1 cellular context compared by ENCODE assay signal in the genomic region with DNA sequence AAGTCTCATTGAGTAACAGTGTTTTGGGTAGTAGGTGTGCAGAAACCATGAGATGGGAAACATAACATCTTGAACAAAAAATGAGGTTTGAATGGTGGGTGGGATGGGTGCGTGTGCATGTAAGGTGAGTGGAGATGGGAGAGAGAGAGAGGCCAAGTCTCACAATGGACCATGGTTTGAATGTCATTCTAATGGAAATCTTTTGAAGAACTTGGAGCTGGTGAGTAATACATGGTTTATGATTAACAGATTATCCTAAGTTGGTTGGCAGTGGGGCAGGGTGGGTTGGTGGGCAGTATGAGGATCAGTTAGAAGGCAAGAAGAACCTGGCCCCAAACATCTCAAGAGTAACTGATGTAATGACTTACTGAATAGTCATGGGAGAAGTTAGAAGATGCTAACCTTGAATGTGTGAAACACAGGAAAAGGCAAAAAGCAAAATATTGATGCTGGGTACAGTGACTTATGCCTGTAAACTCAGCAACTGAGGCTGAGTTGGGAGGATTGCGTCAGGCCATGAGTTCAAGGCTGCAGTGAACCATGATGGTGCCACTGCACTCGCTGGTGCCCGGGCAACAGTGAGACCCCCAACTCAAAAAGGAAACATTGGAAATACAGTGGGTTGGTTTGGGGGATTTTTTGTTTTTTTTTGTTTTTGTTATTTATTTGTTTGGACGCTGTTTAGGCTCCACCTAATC.
TF ChIP-seq lines count a peak whose summit lies in the region.

No MANE protein-coding gene starts in this region.

TF ChIP-seq in SK-N-SH, 30 proteins besides CTCF, POLR2A, EP300 and RAD21:
- TF ChIP-seq, protein P1, sequence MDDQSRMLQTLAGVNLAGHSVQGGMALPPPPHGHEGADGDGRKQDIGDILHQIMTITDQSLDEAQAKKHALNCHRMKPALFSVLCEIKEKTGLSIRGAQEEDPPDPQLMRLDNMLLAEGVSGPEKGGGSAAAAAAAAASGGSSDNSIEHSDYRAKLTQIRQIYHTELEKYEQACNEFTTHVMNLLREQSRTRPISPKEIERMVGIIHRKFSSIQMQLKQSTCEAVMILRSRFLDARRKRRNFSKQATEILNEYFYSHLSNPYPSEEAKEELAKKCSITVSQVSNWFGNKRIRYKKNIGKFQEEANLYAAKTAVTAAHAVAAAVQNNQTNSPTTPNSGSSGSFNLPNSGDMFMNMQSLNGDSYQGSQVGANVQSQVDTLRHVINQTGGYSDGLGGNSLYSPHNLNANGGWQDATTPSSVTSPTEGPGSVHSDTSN (IDR thresholded peaks at IDR 0.05), result no peak
- no peak for TF ChIP-seq SIN3A (IDR thresholded peaks at IDR 0.05; ENCODE audit: borderline replicate concordance, low read depth, low read length)
- TF ChIP-seq, protein P2, sequence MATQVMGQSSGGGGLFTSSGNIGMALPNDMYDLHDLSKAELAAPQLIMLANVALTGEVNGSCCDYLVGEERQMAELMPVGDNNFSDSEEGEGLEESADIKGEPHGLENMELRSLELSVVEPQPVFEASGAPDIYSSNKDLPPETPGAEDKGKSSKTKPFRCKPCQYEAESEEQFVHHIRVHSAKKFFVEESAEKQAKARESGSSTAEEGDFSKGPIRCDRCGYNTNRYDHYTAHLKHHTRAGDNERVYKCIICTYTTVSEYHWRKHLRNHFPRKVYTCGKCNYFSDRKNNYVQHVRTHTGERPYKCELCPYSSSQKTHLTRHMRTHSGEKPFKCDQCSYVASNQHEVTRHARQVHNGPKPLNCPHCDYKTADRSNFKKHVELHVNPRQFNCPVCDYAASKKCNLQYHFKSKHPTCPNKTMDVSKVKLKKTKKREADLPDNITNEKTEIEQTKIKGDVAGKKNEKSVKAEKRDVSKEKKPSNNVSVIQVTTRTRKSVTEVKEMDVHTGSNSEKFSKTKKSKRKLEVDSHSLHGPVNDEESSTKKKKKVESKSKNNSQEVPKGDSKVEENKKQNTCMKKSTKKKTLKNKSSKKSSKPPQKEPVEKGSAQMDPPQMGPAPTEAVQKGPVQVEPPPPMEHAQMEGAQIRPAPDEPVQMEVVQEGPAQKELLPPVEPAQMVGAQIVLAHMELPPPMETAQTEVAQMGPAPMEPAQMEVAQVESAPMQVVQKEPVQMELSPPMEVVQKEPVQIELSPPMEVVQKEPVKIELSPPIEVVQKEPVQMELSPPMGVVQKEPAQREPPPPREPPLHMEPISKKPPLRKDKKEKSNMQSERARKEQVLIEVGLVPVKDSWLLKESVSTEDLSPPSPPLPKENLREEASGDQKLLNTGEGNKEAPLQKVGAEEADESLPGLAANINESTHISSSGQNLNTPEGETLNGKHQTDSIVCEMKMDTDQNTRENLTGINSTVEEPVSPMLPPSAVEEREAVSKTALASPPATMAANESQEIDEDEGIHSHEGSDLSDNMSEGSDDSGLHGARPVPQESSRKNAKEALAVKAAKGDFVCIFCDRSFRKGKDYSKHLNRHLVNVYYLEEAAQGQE (IDR thresholded peaks at IDR 0.05; ENCODE audit: low read depth, low read length), result no peak
- TF ChIP-seq GATA2 (CRISPR knock-in tag; IDR thresholded peaks at IDR 0.05), result no peak
- TF ChIP-seq JUND (IDR thresholded peaks at IDR 0.05), result no peak
- TF ChIP-seq ELF1 (IDR thresholded peaks at IDR 0.05), result no peak
- TF ChIP-seq YY1 (IDR thresholded peaks at IDR 0.05; ENCODE audit: low read depth), result no peak
- TF ChIP-seq MXI1 (IDR thresholded peaks at IDR 0.05; ENCODE audit: low read depth, low read length), result no peak
- no peak for TF ChIP-seq FOSL2 (IDR thresholded peaks at IDR 0.05; ENCODE audit: borderline replicate concordance, low read depth)
- TF ChIP-seq, protein P3, sequence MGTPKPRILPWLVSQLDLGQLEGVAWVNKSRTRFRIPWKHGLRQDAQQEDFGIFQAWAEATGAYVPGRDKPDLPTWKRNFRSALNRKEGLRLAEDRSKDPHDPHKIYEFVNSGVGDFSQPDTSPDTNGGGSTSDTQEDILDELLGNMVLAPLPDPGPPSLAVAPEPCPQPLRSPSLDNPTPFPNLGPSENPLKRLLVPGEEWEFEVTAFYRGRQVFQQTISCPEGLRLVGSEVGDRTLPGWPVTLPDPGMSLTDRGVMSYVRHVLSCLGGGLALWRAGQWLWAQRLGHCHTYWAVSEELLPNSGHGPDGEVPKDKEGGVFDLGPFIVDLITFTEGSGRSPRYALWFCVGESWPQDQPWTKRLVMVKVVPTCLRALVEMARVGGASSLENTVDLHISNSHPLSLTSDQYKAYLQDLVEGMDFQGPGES (IDR thresholded peaks at IDR 0.05; ENCODE audit: low read depth, low read length), result no peak
- TF ChIP-seq FOXM1 (IDR thresholded peaks at IDR 0.05; ENCODE audit: low read depth), result no peak
- TF ChIP-seq, protein P4, sequence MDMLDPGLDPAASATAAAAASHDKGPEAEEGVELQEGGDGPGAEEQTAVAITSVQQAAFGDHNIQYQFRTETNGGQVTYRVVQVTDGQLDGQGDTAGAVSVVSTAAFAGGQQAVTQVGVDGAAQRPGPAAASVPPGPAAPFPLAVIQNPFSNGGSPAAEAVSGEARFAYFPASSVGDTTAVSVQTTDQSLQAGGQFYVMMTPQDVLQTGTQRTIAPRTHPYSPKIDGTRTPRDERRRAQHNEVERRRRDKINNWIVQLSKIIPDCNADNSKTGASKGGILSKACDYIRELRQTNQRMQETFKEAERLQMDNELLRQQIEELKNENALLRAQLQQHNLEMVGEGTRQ (IDR thresholded peaks at IDR 0.05; ENCODE audit: borderline replicate concordance, low read depth, low read length), result no peak
- TF ChIP-seq, protein P5, sequence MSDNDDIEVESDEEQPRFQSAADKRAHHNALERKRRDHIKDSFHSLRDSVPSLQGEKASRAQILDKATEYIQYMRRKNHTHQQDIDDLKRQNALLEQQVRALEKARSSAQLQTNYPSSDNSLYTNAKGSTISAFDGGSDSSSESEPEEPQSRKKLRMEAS (IDR thresholded peaks at IDR 0.05; ENCODE audit: low read depth), result no peak
- no peak for TF ChIP-seq RFX5 (IDR thresholded peaks at IDR 0.05; ENCODE audit: low read length)
- no peak; the same call in 1 of the 2 replicates for TF ChIP-seq POLR2AphosphoS5 (IDR thresholded peaks at IDR 0.05; ENCODE audit: low read depth, low read length)
- TF ChIP-seq, protein P6, sequence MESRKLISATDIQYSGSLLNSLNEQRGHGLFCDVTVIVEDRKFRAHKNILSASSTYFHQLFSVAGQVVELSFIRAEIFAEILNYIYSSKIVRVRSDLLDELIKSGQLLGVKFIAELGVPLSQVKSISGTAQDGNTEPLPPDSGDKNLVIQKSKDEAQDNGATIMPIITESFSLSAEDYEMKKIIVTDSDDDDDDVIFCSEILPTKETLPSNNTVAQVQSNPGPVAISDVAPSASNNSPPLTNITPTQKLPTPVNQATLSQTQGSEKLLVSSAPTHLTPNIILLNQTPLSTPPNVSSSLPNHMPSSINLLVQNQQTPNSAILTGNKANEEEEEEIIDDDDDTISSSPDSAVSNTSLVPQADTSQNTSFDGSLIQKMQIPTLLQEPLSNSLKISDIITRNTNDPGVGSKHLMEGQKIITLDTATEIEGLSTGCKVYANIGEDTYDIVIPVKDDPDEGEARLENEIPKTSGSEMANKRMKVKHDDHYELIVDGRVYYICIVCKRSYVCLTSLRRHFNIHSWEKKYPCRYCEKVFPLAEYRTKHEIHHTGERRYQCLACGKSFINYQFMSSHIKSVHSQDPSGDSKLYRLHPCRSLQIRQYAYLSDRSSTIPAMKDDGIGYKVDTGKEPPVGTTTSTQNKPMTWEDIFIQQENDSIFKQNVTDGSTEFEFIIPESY (IDR thresholded peaks at IDR 0.05; ENCODE audit: borderline replicate concordance, low read depth), result no peak
- no peak for TF ChIP-seq RCOR1 (IDR thresholded peaks at IDR 0.05; ENCODE audit: low read length)
- TF ChIP-seq NFIC (IDR thresholded peaks at IDR 0.05; ENCODE audit: borderline replicate concordance), result no peak
- TF ChIP-seq, protein P7, sequence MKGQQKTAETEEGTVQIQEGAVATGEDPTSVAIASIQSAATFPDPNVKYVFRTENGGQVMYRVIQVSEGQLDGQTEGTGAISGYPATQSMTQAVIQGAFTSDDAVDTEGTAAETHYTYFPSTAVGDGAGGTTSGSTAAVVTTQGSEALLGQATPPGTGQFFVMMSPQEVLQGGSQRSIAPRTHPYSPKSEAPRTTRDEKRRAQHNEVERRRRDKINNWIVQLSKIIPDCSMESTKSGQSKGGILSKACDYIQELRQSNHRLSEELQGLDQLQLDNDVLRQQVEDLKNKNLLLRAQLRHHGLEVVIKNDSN (IDR thresholded peaks at IDR 0.05; ENCODE audit: borderline replicate concordance, low read depth), result no peak
TF ChIP-seq in SK-N-SH: peak in this region for 0.
